ENCODE assay signal across 10 cellular contexts in the genomic region with DNA sequence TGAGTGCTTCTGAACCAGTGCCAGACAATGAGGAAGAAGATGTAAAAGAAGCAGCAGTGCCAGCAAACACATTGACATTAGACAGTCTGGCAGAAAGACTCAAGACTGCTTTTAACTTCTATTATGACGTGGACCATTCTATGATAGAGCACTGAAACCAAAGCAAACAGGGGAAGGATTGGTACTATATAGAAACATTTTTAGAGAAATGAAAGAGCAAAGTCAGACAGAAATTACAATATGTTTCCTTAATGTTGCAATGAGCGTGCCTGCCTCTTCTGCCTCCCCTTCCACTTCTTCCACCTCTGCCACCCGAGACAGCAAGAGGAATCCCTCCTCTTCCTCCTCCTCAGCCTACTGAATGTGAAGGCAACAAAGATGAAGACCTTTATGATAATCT. TPM values are rescaled to one million over a fixed set of nuclear protein-coding genes. Genes with fewer than 3 reads are reported as not detected.
A peak's percentile ranks its signal among the peaks of the same experiment; 100 is the strongest.
DNase-seq lines count a peak whose midpoint lies in the region; ATAC-seq and TF ChIP-seq lines count a peak whose summit lies in the region.
"Had no signal": no experiment of that assay in that cellular context is flagged by ENCODE, and none has a peak within 500 bp of the region (broad histone marks: within the 10 kb centered on the region; RNA-seq: fewer than 3 reads in every experiment).

No MANE protein-coding gene starts in this region.

- no peaks in the 10 kb centered on the region for H3K9me3 ChIP-seq in T-helper 17 cell (ENCODE audit: control insufficient read depth, low read length, poor library complexity, severe bottlenecking)
- H3K9me3 ChIP-seq: HAP-1 had no signal

- POLR2A ChIA-PET in GM10248 (lab: Yijun Ruan, JAX): no interaction called here

- TF ChIP-seq CTCF in GM10248 (IDR thresholded peaks at IDR 0.05; ENCODE audit: control extremely low read depth, extremely low read depth, low read depth, missing control alignments): no peak

- ATAC-seq in GM19438 (IDR thresholded peaks at IDR 0.05; ENCODE audit: low read depth, unreplicated experiment) (peak; percentile 68), HG03045 (IDR thresholded peaks at IDR 0.05; ENCODE audit: unreplicated experiment) (peak; percentile 83), T-helper 17 cell (peak; percentile 63)

- H3K4me1 Mint-ChIP-seq in T-helper 17 cell: peaks cover 3% of the 10 kb centered on the region

- H3K36me3 Mint-ChIP-seq in T-helper 17 cell (ENCODE audit: low read depth): peaks cover 10% of the 10 kb centered on the region

- H3K4me3 Mint-ChIP-seq in T-helper 17 cell: no peak overlapping the region

- H3K27ac Mint-ChIP-seq in T-helper 17 cell: no peak overlapping the region

- DNase-seq in GM10248 (ENCODE audit: extremely low spot score) (peak; percentile 60), T-helper 17 cell (no peak), NCI-H446 treated with DMSO at 0.1 percent for 48 hours (lab: John Stamatoyannopoulos, UW) (no peak), H4 (ENCODE audit: low spot score) (no peak), cerebellar nuclear complex (lab: John Stamatoyannopoulos, UW) (no peak)
- DNase-seq in activated CD8-positive, alpha-beta memory T cell treated with anti-CD3 and anti-CD28 coated beads, Interleukin-2, amount 50 U/mL, for 4 hours: no peak
- DNase-seq: WERI-Rb-1 had no signal

- no peaks in the 10 kb centered on the region for H3K27me3 Mint-ChIP-seq in T-helper 17 cell

- CTCF ChIA-PET in GM10248 (lab: Yijun Ruan, JAX): interaction anchor here (0.7 to 2.3 kb wide), 3 partner anchors 10 to 16 kb away, joined by 3 to 6 read pairs (median 5); no protein-coding TSS in a partner anchor

RNA-seq across cellular contexts. Expression of gene DHX57, which starts 39.7 kb away (rescaled TPM):
- total RNA-seq in T-helper 17 cell: 10 to 100 TPM; 13.8 to 20.0 TPM
- total RNA-seq in H4 (2014; rRNA removed; shearing (Covaris generic)): 6.7 and 14.3 TPM in 2 replicates

RNA-seq across cellular contexts. Expression of gene MORN2, which starts 39.8 kb away (rescaled TPM):
- total RNA-seq in T-helper 17 cell: 1 to 10 TPM; 1.4 to 2.7 TPM
- total RNA-seq in H4 (2014; rRNA removed; shearing (Covaris generic)): 37.9 and 48.7 TPM in 2 replicates

RNA-seq across cellular contexts. Expression of gene ARHGEF33, which starts 53.7 kb away (rescaled TPM):
- not detected for total RNA-seq in T-helper 17 cell
- total RNA-seq in H4 (2014; rRNA removed; shearing (Covaris generic)): not detected in 2 replicates

RNA-seq across cellular contexts. Expression of gene GEMIN6, which starts 58.0 kb away (rescaled TPM):
- total RNA-seq in T-helper 17 cell: 1 to 10 TPM; 3.2 to 4.3 TPM
- total RNA-seq in H4 (2014; rRNA removed; shearing (Covaris generic)): 16.3 and 31.3 TPM in 2 replicates

Comparison
In these comparisons a context has a peak if more than half of its experiments do, and no peak if none do; other contexts are left out.
1. RNA of gene MORN2, which starts 39.8 kb away (total RNA-seq): 37.9 to 48.7 TPM in H4; 1.4 to 2.7 TPM in T-helper 17 cell; every median in the first group is over 10 times any median in the second.
2. Peak in every context shown above with its lines, with median percentiles within 50 percentile points of each other: ATAC-seq.